10 cellular contexts compared by ENCODE assay signal in the genomic region with DNA sequence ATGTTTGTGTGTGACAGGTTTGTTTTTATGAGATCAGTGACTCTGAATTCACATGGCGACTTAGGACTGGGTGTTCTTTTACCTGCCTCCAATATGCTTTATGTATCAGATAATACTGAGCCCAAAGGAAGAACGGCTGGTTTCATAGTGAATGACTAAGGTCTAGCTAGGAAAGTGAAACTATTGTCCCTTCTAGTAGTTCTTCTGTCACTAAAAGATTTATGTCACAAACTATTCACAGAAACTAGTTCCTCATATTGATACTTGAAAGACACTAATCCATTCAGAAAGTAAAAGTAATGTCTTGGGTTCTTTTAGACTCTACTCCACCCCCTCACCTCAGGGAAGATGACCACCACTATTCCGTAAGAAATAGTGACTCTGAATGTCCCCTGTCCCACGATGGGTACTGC.
DNase-seq lines count a peak whose midpoint lies in the region; ATAC-seq and TF ChIP-seq lines count a peak whose summit lies in the region.
"Had no signal": no experiment of that assay in that cellular context is flagged by ENCODE, and none has a peak within 500 bp of the region (broad histone marks: within the 10 kb centered on the region; RNA-seq: fewer than 3 reads in every experiment).

No MANE protein-coding gene starts in this region.

- ATAC-seq in GM19372 (IDR thresholded peaks at IDR 0.05; ENCODE audit: low read depth, unreplicated experiment) (peak; percentile 44), HG02973 (IDR thresholded peaks at IDR 0.05; ENCODE audit: unreplicated experiment) (peak; percentile 74), left ventricle myocardium superior (no peak)

- no peak overlapping the region for H3K27ac Mint-ChIP-seq in progenitor cell of endocrine pancreas

- TF ChIP-seq CTCF in GM10248 (IDR thresholded peaks at IDR 0.05; ENCODE audit: control extremely low read depth, extremely low read depth, low read depth, missing control alignments) (no peak), progenitor cell of endocrine pancreas (IDR thresholded peaks at IDR 0.05; ENCODE audit: unreplicated experiment) (no peak)

- intact Hi-C loops in left ventricle myocardium superior (cut with micrococcal nuclease), result no loop called here

- DNase-seq in GM10248 (ENCODE audit: extremely low spot score) (peak; percentile 58), NOMO-1 treated with DMSO at 0.1 percent for 48 hours (lab: John Stamatoyannopoulos, UW; ENCODE audit: unreplicated experiment) (peak; percentile 92), progenitor cell of endocrine pancreas (ENCODE audit: low spot score, unreplicated experiment) (no peak), left ventricle myocardium superior (no peak)
- DNase-seq in activated naive CD4-positive, alpha-beta T cell (lab: John Stamatoyannopoulos, UW), result no peak
- no peak for DNase-seq in stimulated activated CD4-positive, alpha-beta T cell treated with anti-CD3 and anti-CD28 coated beads, Interleukin-2, amount 100 ng/mL, for 48 hours
- DNase-seq: GOT3; stimulated activated CD4-positive, alpha-beta T cell treated with anti-CD3 and anti-CD28 coated beads, Interleukin-4, amount 100 ng/mL, for 24 hours had no signal

- POLR2A ChIA-PET in GM10248 (lab: Yijun Ruan, JAX), result no interaction called here

- peaks cover 2% of the 10 kb centered on the region for H3K27me3 Mint-ChIP-seq in progenitor cell of endocrine pancreas

- no peaks in the 10 kb centered on the region for H3K9me3 Mint-ChIP-seq in progenitor cell of endocrine pancreas (ENCODE audit: low read depth)

- H3K36me3 Mint-ChIP-seq in progenitor cell of endocrine pancreas (ENCODE audit: insufficient read depth), result no peaks in the 10 kb centered on the region

- H3K4me1 Mint-ChIP-seq in progenitor cell of endocrine pancreas (ENCODE audit: low read depth), result peaks cover 5% of the 10 kb centered on the region

- H3K4me3 Mint-ChIP-seq in progenitor cell of endocrine pancreas (ENCODE audit: low read depth), result no peak overlapping the region

- CTCF ChIA-PET in GM10248 (lab: Yijun Ruan, JAX), result interaction anchor here (0.9 to 22.5 kb wide), 4 partner anchors 11 to 520 kb away, joined by 3 to 673 read pairs (median 8); no protein-coding TSS in a partner anchor

Comparison
In these comparisons a context has a peak if more than half of its experiments do, and no peak if none do; other contexts are left out.
1. DNase-seq: peak in GM10248 (single experiment) and NOMO-1 treated with DMSO at 0.1 percent for 48 hours (single experiment); none in progenitor cell of endocrine pancreas (single experiment), activated naive CD4-positive, alpha-beta T cell (0 of 4), left ventricle myocardium superior (single experiment) and stimulated activated CD4-positive, alpha-beta T cell treated with anti-CD3 and anti-CD28 coated beads, Interleukin-2, amount 100 ng/mL, for 48 hours (0 of 2).